17 cellular contexts compared by ENCODE assay signal in genomic region chr3:196149375-196149774, GRCh38.
"Had no signal": no experiment of that assay in that cellular context is flagged by ENCODE, and none has a peak within 500 bp of the region (broad histone marks: within the 10 kb centered on the region; RNA-seq: fewer than 3 reads in every experiment).

No MANE protein-coding gene starts in this region.

- H3K9me3 Mint-ChIP-seq: activated naive CD4-positive, alpha-beta T cell treated with anti-CD3 and anti-CD28 coated beads, Interleukin-2, amount 50 U/mL, for 24 hours; stimulated activated naive CD8-positive, alpha-beta T cell treated with anti-CD3 and anti-CD28 coated beads, Interleukin-15, amount 100 ng/mL, for 72 hours had no signal

- H3K4me3 Mint-ChIP-seq: activated naive CD4-positive, alpha-beta T cell treated with anti-CD3 and anti-CD28 coated beads, Interleukin-2, amount 50 U/mL, for 24 hours; activated T-cell treated with anti-CD3 and anti-CD28 coated beads, Interleukin-2, amount 50 U/mL, for 72 hours; naive thymus-derived CD8-positive, alpha-beta T cell; stimulated activated naive CD8-positive, alpha-beta T cell treated with anti-CD3 and anti-CD28 coated beads, Interleukin-15, amount 100 ng/mL, for 72 hours had no signal

- H3K4me1 ChIP-seq: esophagus muscularis mucosa, right atrium auricular region, suprapubic skin, transverse colon, uterus had no signal

- H3K4me3 ChIP-seq: esophagus muscularis mucosa, prostate gland, right atrium auricular region, suprapubic skin, transverse colon, uterus had no signal

- H3K4me1 Mint-ChIP-seq: activated naive CD4-positive, alpha-beta T cell treated with anti-CD3 and anti-CD28 coated beads, Interleukin-2, amount 50 U/mL, for 24 hours had no signal

- ATAC-seq: activated T-cell treated with anti-CD3 and anti-CD28 coated beads, Interleukin-2, amount 50 U/mL, for 72 hours; left cardiac atrium; naive thymus-derived CD8-positive, alpha-beta T cell; stimulated activated naive CD8-positive, alpha-beta T cell treated with anti-CD3 and anti-CD28 coated beads, Interleukin-15, amount 100 ng/mL, for 72 hours had no signal

- H3K27ac Mint-ChIP-seq: activated naive CD4-positive, alpha-beta T cell treated with anti-CD3 and anti-CD28 coated beads, Interleukin-2, amount 50 U/mL, for 24 hours; activated T-cell treated with anti-CD3 and anti-CD28 coated beads, Interleukin-2, amount 50 U/mL, for 72 hours; stimulated activated naive CD8-positive, alpha-beta T cell treated with anti-CD3 and anti-CD28 coated beads, Interleukin-15, amount 100 ng/mL, for 72 hours had no signal

- H3K9me3 ChIP-seq: esophagus muscularis mucosa, prostate gland, right atrium auricular region, suprapubic skin, transverse colon had no signal

- H3K27me3 ChIP-seq: right atrium auricular region, suprapubic skin, transverse colon, uterus had no signal

- H3K36me3 Mint-ChIP-seq: activated naive CD4-positive, alpha-beta T cell treated with anti-CD3 and anti-CD28 coated beads, Interleukin-2, amount 50 U/mL, for 24 hours had no signal

- H3K27me3 Mint-ChIP-seq: activated naive CD4-positive, alpha-beta T cell treated with anti-CD3 and anti-CD28 coated beads, Interleukin-2, amount 50 U/mL, for 24 hours; stimulated activated naive CD8-positive, alpha-beta T cell treated with anti-CD3 and anti-CD28 coated beads, Interleukin-15, amount 100 ng/mL, for 72 hours had no signal

- H3K27ac ChIP-seq: esophagus muscularis mucosa, prostate gland, right atrium auricular region, suprapubic skin, transverse colon had no signal

- H3K36me3 ChIP-seq: esophagus muscularis mucosa, prostate gland, right atrium auricular region, suprapubic skin, transverse colon, uterus had no signal

- DNase-seq: activated effector memory CD4-positive, alpha-beta T cell treated with anti-CD3 and anti-CD28 coated beads, Interleukin-2, amount 50 U/mL, for 16 hours; activated T-cell treated with anti-CD3 and anti-CD28 coated beads, Interleukin-2, amount 50 U/mL, for 72 hours; dermis blood vessel endothelial cell; effector memory CD4-positive, alpha-beta T cell; left cardiac atrium; mesendoderm; naive thymus-derived CD8-positive, alpha-beta T cell; stimulated activated CD4-positive, alpha-beta T cell treated with anti-CD3 and anti-CD28 coated beads, Interleukin-12 subunit alpha, Interleukin-12 subunit beta, amount 100 ng/mL, for 4 hours; stimulated activated CD4-positive, alpha-beta T cell treated with anti-CD3 and anti-CD28 coated beads, Interleukin-2, amount 100 ng/mL, for 24 hours; stimulated activated naive CD8-positive, alpha-beta T cell treated with anti-CD3 and anti-CD28 coated beads, Interleukin-15, amount 100 ng/mL, for 72 hours; transverse colon; uterus had no signal
